Comparison of ENCODE assay signal across 24 cellular contexts in genomic region chr14:24177928-24178327, GRCh38. TPM values are rescaled to one million over a fixed set of nuclear protein-coding genes. Genes with fewer than 3 reads are reported as not detected.
DNase-seq lines count a peak whose midpoint lies in the region; ATAC-seq, FAIRE-seq and TF ChIP-seq lines count a peak whose summit lies in the region.
"Had no signal": no experiment of that assay in that cellular context is flagged by ENCODE, and none has a peak within 500 bp of the region (broad histone marks: within the 10 kb centered on the region; RNA-seq: fewer than 3 reads in every experiment).

No MANE protein-coding gene starts in this region.

- in situ Hi-C loops in HepG2 (cut with HindIII; ENCODE audit: extremely low pct_ligation_motif_present, low pct_unique_long_range_greater_than_20kb) = no loop called here

- H3K4me3 ChIP-seq in HepG2 (replicated peaks in 1 of 3; ENCODE audit: insufficient read depth in 1 of 3, low read depth in 2 of 3, low read length in 3 of 3) (no peak overlapping the region), right lobe of liver (no peak overlapping the region), RWPE2 (ENCODE audit: severe bottlenecking) (no peak overlapping the region)
- H3K4me3 ChIP-seq: BLaER1 treated with 17β-estradiol and CSF1 and Interleukin-3, amounts not matched to agents 10 nM and 100 nM; GM12878; HAP-1 had no signal

- 97% methylated on average over 11 of the region's 11 CpGs for WGBS in HepG2 (ENCODE audit: low lambda C conversion rate)
- WGBS in right lobe of liver (ENCODE audit: insufficient coverage, low coverage, low lambda C conversion rate, missing lambda C conversion rate) = 80% methylated on average over 3 of the region's 11 CpGs

- CTCF ChIA-PET in HepG2 (lab: Yijun Ruan, JAX; ENCODE audit: low intra/inter-chr PET ratio, low total read pairs) = no interaction called here

- TF ChIP-seq CTCF in HepG2 (CRISPR knock-in tag; IDR thresholded peaks at IDR 0.05) = no peak
- TF ChIP-seq CTCF in right lobe of liver (IDR thresholded peaks at IDR 0.05) = no peak
- no peak for TF ChIP-seq CTCF in RWPE2 (IDR thresholded peaks at IDR 0.05; ENCODE audit: poor library complexity, severe bottlenecking)
- no peak for TF ChIP-seq CTCF in nephron progenitor cell (IDR thresholded peaks at IDR 0.05)

- H3K4me2 ChIP-seq in HepG2 (ENCODE audit: low read depth, low read length) = no peak overlapping the region

- TF ChIP-seq POLR2A in HepG2 (IDR thresholded peaks at IDR 0.05; ENCODE audit: insufficient read depth in 1 of 2, low read depth in 2 of 2, low read length in 2 of 2) = no peak
- TF ChIP-seq POLR2A in right lobe of liver (IDR thresholded peaks at IDR 0.05) = no peak

- no TSS peak for BruUV-seq in HepG2 (replicated peaks; lab: Mats Ljungman, UMichigan)

- intact Hi-C loops in HepG2 (cut with micrococcal nuclease; ENCODE audit: unreplicated experiment) (no loop called here), right lobe of liver (cut with DNase I) (no loop called here), posterior vena cava (cut with DNase I) (no loop called here)

- H4K20me1 ChIP-seq in HepG2 (ENCODE audit: insufficient read depth, low read length) = no peaks in the 10 kb centered on the region

- no peaks in the 10 kb centered on the region for H3K9me3 Mint-ChIP-seq in nephron progenitor cell
- H3K9me3 Mint-ChIP-seq in effector memory CD8-positive, alpha-beta T cell = no peaks in the 10 kb centered on the region
- H3K9me3 Mint-ChIP-seq: CD8-positive, alpha-beta memory T cell; IgD-negative memory B cell had no signal

- FAIRE-seq in HepG2 (lab: Jason Lieb, UNC) = no peak
- FAIRE-seq: GM12878, GM19239 had no signal

- H3K27ac ChIP-seq in HepG2 (ENCODE audit: extremely low read length, insufficient read depth, low read length) (no peak overlapping the region), right lobe of liver (no peak overlapping the region), RWPE2 (ENCODE audit: poor library complexity, severe bottlenecking) (no peak overlapping the region)
- H3K27ac ChIP-seq: HL-60 had no signal

- H3K9ac ChIP-seq in HepG2 (ENCODE audit: insufficient read depth, low read depth, low read length) = no peak overlapping the region

- no peaks in the 10 kb centered on the region for H3K79me2 ChIP-seq in HepG2 (ENCODE audit: insufficient read depth, low read length)

- H3K36me3 ChIP-seq in HepG2 (replicated peaks in 1 of 2; ENCODE audit: control insufficient read depth in 1 of 2, insufficient read depth in 2 of 2, low read length in 2 of 2) (peaks cover 47 to 53% of the 10 kb centered on the region in 2 experiments), right lobe of liver (peaks cover 0 to 18% (median 9%) of the 10 kb centered on the region in 4 donors), RWPE2 (ENCODE audit: low read depth) (peaks cover 34% of the 10 kb centered on the region)

- DNase-seq in HepG2 (ENCODE audit: low spot score) = no peak
- no peak for DNase-seq in right lobe of liver
- peak; percentile 59 for DNase-seq in RWPE2 (ENCODE audit: low spot score)
- no peak for DNase-seq in nephron progenitor cell
- no peak for DNase-seq in posterior vena cava (ENCODE audit: low spot score)
- DNase-seq in NCI-H345 treated with DMSO at 0.1 percent for 48 hours (lab: John Stamatoyannopoulos, UW; ENCODE audit: unreplicated experiment) = no peak
- no peak for DNase-seq in effector memory CD8-positive, alpha-beta T cell
- DNase-seq: CD8-positive, alpha-beta memory T cell; COR-L47; DMS 273 treated with DMSO at 0.1 percent for 48 hours; DMS53; DND-41; EL had no signal

- H3K4me1 ChIP-seq in HepG2 (ENCODE audit: insufficient read depth, low read length) (no peaks in the 10 kb centered on the region), right lobe of liver (peaks cover 0 to 23% (median 11%) of the 10 kb centered on the region in 4 donors), RWPE2 (ENCODE audit: insufficient read depth, poor library complexity, severe bottlenecking) (no peaks in the 10 kb centered on the region)
- H3K4me1 ChIP-seq: HAP-1 had no signal

- POLR2A ChIA-PET in HepG2 (lab: Yijun Ruan, JAX) = interaction anchor here (0.9 to 6.7 kb wide), 6 partner anchors 11 to 84 kb away, joined by 3 to 65 read pairs (median 5); partner anchors contain the start of genes EMC9, IPO4, IRF9 and MDP1

- no peak overlapping the region for H2AFZ ChIP-seq in HepG2 (ENCODE audit: low read length)

- peaks cover 41% of the 10 kb centered on the region for H3K36me3 Mint-ChIP-seq in nephron progenitor cell (ENCODE audit: low read depth)
- H3K36me3 Mint-ChIP-seq in effector memory CD8-positive, alpha-beta T cell (ENCODE audit: insufficient read depth) = peaks cover 70% of the 10 kb centered on the region

- ATAC-seq in HepG2 (peak; percentile 0; the same call in 1 of the 3 replicates), right lobe of liver (no peak), RWPE2 (ENCODE audit: low read depth) (no peak)
- no peak for ATAC-seq in effector memory CD8-positive, alpha-beta T cell (replicated peaks)
- ATAC-seq: GM12878 had no signal

- H3K27me3 ChIP-seq in HepG2 (ENCODE audit: control insufficient read depth in 1 of 2, insufficient read depth in 2 of 2, low read length in 2 of 2) (no peaks in the 10 kb centered on the region), right lobe of liver (no peaks in the 10 kb centered on the region), RWPE2 (ENCODE audit: insufficient read depth, poor library complexity, severe bottlenecking) (no peaks in the 10 kb centered on the region)

- H3K9me3 ChIP-seq in HepG2 (ENCODE audit: low read length) (no peaks in the 10 kb centered on the region), right lobe of liver (no peaks in the 10 kb centered on the region), RWPE2 (ENCODE audit: severe bottlenecking) (no peaks in the 10 kb centered on the region)
- H3K9me3 ChIP-seq: BLaER1 treated with 17β-estradiol and CSF1 and Interleukin-3, amounts not matched to agents 10 nM and 100 nM; HAP-1 had no signal

- peak overlapping the region; percentile 82 for H3K27ac Mint-ChIP-seq in nephron progenitor cell
- peak overlapping the region in 1 of 2 donors; percentile 96 for H3K27ac Mint-ChIP-seq in effector memory CD8-positive, alpha-beta T cell
- H3K27ac Mint-ChIP-seq: B cell had no signal

- no peak for TF ChIP-seq RAD21 in HepG2 (CRISPR knock-in tag; IDR thresholded peaks at IDR 0.05)

- peaks cover 27% of the 10 kb centered on the region for H3K4me1 Mint-ChIP-seq in nephron progenitor cell
- H3K4me1 Mint-ChIP-seq in effector memory CD8-positive, alpha-beta T cell (ENCODE audit: low read depth in 2 of 2) = peaks cover 14 to 22% of the 10 kb centered on the region in 2 donors
- H3K4me1 Mint-ChIP-seq: IgD-negative memory B cell had no signal

- no peak for TF ChIP-seq EP300 in HepG2 (IDR thresholded peaks at IDR 0.05; ENCODE audit: low read depth in 2 of 2, low read length in 2 of 2)
- TF ChIP-seq EP300 in HepG2 (CRISPR knock-in tag; IDR thresholded peaks at IDR 0.05; ENCODE audit: borderline replicate concordance) = no peak

- H3K4me3 Mint-ChIP-seq in nephron progenitor cell = no peak overlapping the region
- H3K4me3 Mint-ChIP-seq in effector memory CD8-positive, alpha-beta T cell = no peak overlapping the region
- H3K4me3 Mint-ChIP-seq: B cell; CD8-positive, alpha-beta memory T cell; IgD-negative memory B cell had no signal

- peaks cover under 1% of the 10 kb centered on the region for H3K27me3 Mint-ChIP-seq in nephron progenitor cell (ENCODE audit: low read depth, poor library complexity)
- H3K27me3 Mint-ChIP-seq in effector memory CD8-positive, alpha-beta T cell = no peaks in the 10 kb centered on the region
- H3K27me3 Mint-ChIP-seq: B cell; CD8-positive, alpha-beta memory T cell; IgD-negative memory B cell had no signal

RNA-seq across cellular contexts. Expression of gene REC8, which starts 6.0 kb away (rescaled TPM):
- total RNA-seq in HepG2 (2016; rRNA removed; fragmentation: Illumina TruSeq; extraction: Trizol) (3.4 TPM in 1 of 2 replicates, not detected in the other), right lobe of liver (1 to 10 TPM; 1.6 to 7.4 (median 3.4) TPM), posterior vena cava (1 to 10 TPM; 8.0 to 9.4 TPM)
- total RNA-seq in HepG2 (2016; cell fraction: cytosol; rRNA removed; fragmentation: Illumina TruSeq; extraction: Trizol; ENCODE audit: low read depth) = 0.88 and 2.8 TPM in 2 replicates
- total RNA-seq in HepG2 (2016; cell fraction: insoluble cytoplasmic fraction; rRNA removed; fragmentation: Illumina TruSeq; extraction: Trizol) = 4.4 TPM in 1 of 2 replicates, not detected in the other
- total RNA-seq in HepG2 (2016; cell fraction: membrane; rRNA removed; fragmentation: Illumina TruSeq; extraction: Trizol) = 0.65 and 1.1 TPM in 2 replicates
- 3.5 and 4.1 TPM in 2 replicates for total RNA-seq in HepG2 (2016; cell fraction: nucleus; rRNA removed; fragmentation: Illumina TruSeq; extraction: Trizol)
- polyA plus RNA-seq in HepG2 (2011; rRNA removed) = 14.7 and 17.3 TPM in 2 replicates
- 1.6 and 1.9 TPM in 2 replicates for polyA plus RNA-seq in HepG2 (2011; cell fraction: cytosol; rRNA removed)
- polyA plus RNA-seq in HepG2 (2011; cell fraction: nucleus; rRNA removed) = 115 and 125 TPM in 2 replicates
- 11.8 and 22.4 TPM in 2 replicates for polyA plus RNA-seq in HepG2 (2012)
- 0.43 and 1.0 TPM in 2 replicates for polyA plus RNA-seq in HepG2 (2016; cell fraction: cytosol; fragmentation: Illumina TruSeq; extraction: Trizol; ENCODE audit: low read depth)
- polyA plus RNA-seq in HepG2 (2016; cell fraction: insoluble cytoplasmic fraction; fragmentation: Illumina TruSeq; extraction: Trizol; ENCODE audit: low read depth) = 0.52 TPM in 1 of 2 replicates, not detected in the other
- polyA plus RNA-seq in HepG2 (2016; cell fraction: membrane; fragmentation: Illumina TruSeq; extraction: Trizol; ENCODE audit: low read depth) = 0.33 and 0.55 TPM in 2 replicates
- 13.8 and 21.1 TPM in 2 replicates for polyA plus RNA-seq in HepG2 (2016; cell fraction: nucleus; fragmentation: Illumina TruSeq; extraction: Trizol; ENCODE audit: insufficient read depth, low read depth)
- polyA minus RNA-seq in HepG2 (2011; rRNA and poly(A)+ RNA removed; ENCODE audit: low replicate concordance) = 4.1 and 10.9 TPM in 2 replicates
- 1.6 TPM in 1 of 2 replicates, not detected in the other for polyA minus RNA-seq in HepG2 (2011; cell fraction: cytosol; rRNA and poly(A)+ RNA removed)
- polyA minus RNA-seq in HepG2 (2011; cell fraction: nucleus; rRNA and poly(A)+ RNA removed) = 30.3 and 38.2 TPM in 2 replicates
- total RNA-seq: A172 had no signal

RNA-seq across cellular contexts. Expression of gene IPO4, which starts 10.7 kb away (rescaled TPM):
- total RNA-seq in HepG2 (2016; rRNA removed; fragmentation: Illumina TruSeq; extraction: Trizol) (149 and 179 TPM in 2 replicates), right lobe of liver (10 to 100 TPM; 17.9 to 44.0 (median 23.0) TPM), posterior vena cava (10 to 100 TPM; 24.9 to 30.6 TPM)
- total RNA-seq in HepG2 (2016; cell fraction: cytosol; rRNA removed; fragmentation: Illumina TruSeq; extraction: Trizol; ENCODE audit: low read depth) = 58.9 and 61.8 TPM in 2 replicates
- total RNA-seq in HepG2 (2016; cell fraction: insoluble cytoplasmic fraction; rRNA removed; fragmentation: Illumina TruSeq; extraction: Trizol) = 119 and 190 TPM in 2 replicates
- total RNA-seq in HepG2 (2016; cell fraction: membrane; rRNA removed; fragmentation: Illumina TruSeq; extraction: Trizol) = 54.8 and 63.8 TPM in 2 replicates
- total RNA-seq in HepG2 (2016; cell fraction: nucleus; rRNA removed; fragmentation: Illumina TruSeq; extraction: Trizol) = 147 and 162 TPM in 2 replicates
- 37.4 and 39.0 TPM in 2 replicates for polyA plus RNA-seq in HepG2 (2011; rRNA removed)
- polyA plus RNA-seq in HepG2 (2011; cell fraction: cytosol; rRNA removed) = 22.1 and 40.0 TPM in 2 replicates
- 186 and 239 TPM in 2 replicates for polyA plus RNA-seq in HepG2 (2011; cell fraction: nucleus; rRNA removed)
- 42.9 and 46.8 TPM in 2 replicates for polyA plus RNA-seq in HepG2 (2012)
- 17.6 and 17.8 TPM in 2 replicates for polyA plus RNA-seq in HepG2 (2016; cell fraction: cytosol; fragmentation: Illumina TruSeq; extraction: Trizol; ENCODE audit: low read depth)
- 88.5 and 118 TPM in 2 replicates for polyA plus RNA-seq in HepG2 (2016; cell fraction: insoluble cytoplasmic fraction; fragmentation: Illumina TruSeq; extraction: Trizol; ENCODE audit: low read depth)
- polyA plus RNA-seq in HepG2 (2016; cell fraction: membrane; fragmentation: Illumina TruSeq; extraction: Trizol; ENCODE audit: low read depth) = 32.2 and 38.2 TPM in 2 replicates
- 185 and 227 TPM in 2 replicates for polyA plus RNA-seq in HepG2 (2016; cell fraction: nucleus; fragmentation: Illumina TruSeq; extraction: Trizol; ENCODE audit: insufficient read depth, low read depth)
- 52.8 and 135 TPM in 2 replicates for polyA minus RNA-seq in HepG2 (2011; rRNA and poly(A)+ RNA removed; ENCODE audit: low replicate concordance)
- polyA minus RNA-seq in HepG2 (2011; cell fraction: cytosol; rRNA and poly(A)+ RNA removed) = 34.0 and 43.7 TPM in 2 replicates
- polyA minus RNA-seq in HepG2 (2011; cell fraction: nucleus; rRNA and poly(A)+ RNA removed) = 176 and 190 TPM in 2 replicates

RNA-seq across cellular contexts. Expression of gene IRF9, which starts 16.9 kb away (rescaled TPM):
- 13.8 and 14.9 TPM in 2 replicates for total RNA-seq in HepG2 (2016; rRNA removed; fragmentation: Illumina TruSeq; extraction: Trizol)
- total RNA-seq in HepG2 (2016; cell fraction: cytosol; rRNA removed; fragmentation: Illumina TruSeq; extraction: Trizol; ENCODE audit: low read depth) = 13.0 and 16.4 TPM in 2 replicates
- 11.5 and 20.0 TPM in 2 replicates for total RNA-seq in HepG2 (2016; cell fraction: insoluble cytoplasmic fraction; rRNA removed; fragmentation: Illumina TruSeq; extraction: Trizol)
- total RNA-seq in HepG2 (2016; cell fraction: membrane; rRNA removed; fragmentation: Illumina TruSeq; extraction: Trizol) = 9.6 and 12.0 TPM in 2 replicates
- 24.8 and 26.7 TPM in 2 replicates for total RNA-seq in HepG2 (2016; cell fraction: nucleus; rRNA removed; fragmentation: Illumina TruSeq; extraction: Trizol)
- 49.7 and 60.9 TPM in 2 replicates for polyA plus RNA-seq in HepG2 (2011; rRNA removed)
- 22.0 and 25.7 TPM in 2 replicates for polyA plus RNA-seq in HepG2 (2011; cell fraction: cytosol; rRNA removed)
- polyA plus RNA-seq in HepG2 (2011; cell fraction: nucleus; rRNA removed) = 220 and 221 TPM in 2 replicates
- 25.5 and 30.7 TPM in 2 replicates for polyA plus RNA-seq in HepG2 (2012)
- 3.8 and 5.2 TPM in 2 replicates for polyA plus RNA-seq in HepG2 (2016; cell fraction: cytosol; fragmentation: Illumina TruSeq; extraction: Trizol; ENCODE audit: low read depth)
- 8.6 and 12.0 TPM in 2 replicates for polyA plus RNA-seq in HepG2 (2016; cell fraction: insoluble cytoplasmic fraction; fragmentation: Illumina TruSeq; extraction: Trizol; ENCODE audit: low read depth)
- 5.8 and 6.6 TPM in 2 replicates for polyA plus RNA-seq in HepG2 (2016; cell fraction: membrane; fragmentation: Illumina TruSeq; extraction: Trizol; ENCODE audit: low read depth)
- 78.7 and 84.9 TPM in 2 replicates for polyA plus RNA-seq in HepG2 (2016; cell fraction: nucleus; fragmentation: Illumina TruSeq; extraction: Trizol; ENCODE audit: insufficient read depth, low read depth)
- 41.1 and 128 TPM in 2 replicates for polyA minus RNA-seq in HepG2 (2011; rRNA and poly(A)+ RNA removed; ENCODE audit: low replicate concordance)
- 24.4 and 32.8 TPM in 2 replicates for polyA minus RNA-seq in HepG2 (2011; cell fraction: cytosol; rRNA and poly(A)+ RNA removed)
- polyA minus RNA-seq in HepG2 (2011; cell fraction: nucleus; rRNA and poly(A)+ RNA removed) = 84.8 and 144 TPM in 2 replicates
- total RNA-seq in right lobe of liver = 10 to 100 TPM; 17.4 to 66.6 (median 37.2) TPM
- 10 to 100 TPM; 53.7 to 92.4 TPM for total RNA-seq in posterior vena cava

RNA-seq across cellular contexts. Expression of gene TM9SF1, which starts 17.3 kb away (rescaled TPM):
- total RNA-seq in HepG2 (2016; rRNA removed; fragmentation: Illumina TruSeq; extraction: Trizol) = 56.4 and 110 TPM in 2 replicates
- 19.9 and 23.1 TPM in 2 replicates for total RNA-seq in HepG2 (2016; cell fraction: cytosol; rRNA removed; fragmentation: Illumina TruSeq; extraction: Trizol; ENCODE audit: low read depth)
- 52.8 and 116 TPM in 2 replicates for total RNA-seq in HepG2 (2016; cell fraction: insoluble cytoplasmic fraction; rRNA removed; fragmentation: Illumina TruSeq; extraction: Trizol)
- total RNA-seq in HepG2 (2016; cell fraction: membrane; rRNA removed; fragmentation: Illumina TruSeq; extraction: Trizol) = 50.6 and 55.0 TPM in 2 replicates
- 105 and 124 TPM in 2 replicates for total RNA-seq in HepG2 (2016; cell fraction: nucleus; rRNA removed; fragmentation: Illumina TruSeq; extraction: Trizol)
- polyA plus RNA-seq in HepG2 (2011; rRNA removed) = 83.2 and 85.1 TPM in 2 replicates
- 99.8 and 110 TPM in 2 replicates for polyA plus RNA-seq in HepG2 (2011; cell fraction: cytosol; rRNA removed)
- polyA plus RNA-seq in HepG2 (2011; cell fraction: nucleus; rRNA removed) = 60.5 and 61.2 TPM in 2 replicates
- polyA plus RNA-seq in HepG2 (2012) = 37.9 and 82.6 TPM in 2 replicates
- polyA plus RNA-seq in HepG2 (2016; cell fraction: cytosol; fragmentation: Illumina TruSeq; extraction: Trizol; ENCODE audit: low read depth) = 25.1 and 31.5 TPM in 2 replicates
- 44.2 and 50.2 TPM in 2 replicates for polyA plus RNA-seq in HepG2 (2016; cell fraction: insoluble cytoplasmic fraction; fragmentation: Illumina TruSeq; extraction: Trizol; ENCODE audit: low read depth)
- polyA plus RNA-seq in HepG2 (2016; cell fraction: membrane; fragmentation: Illumina TruSeq; extraction: Trizol; ENCODE audit: low read depth) = 32.9 and 38.1 TPM in 2 replicates
- 112 and 131 TPM in 2 replicates for polyA plus RNA-seq in HepG2 (2016; cell fraction: nucleus; fragmentation: Illumina TruSeq; extraction: Trizol; ENCODE audit: insufficient read depth, low read depth)
- 117 and 251 TPM in 2 replicates for polyA minus RNA-seq in HepG2 (2011; rRNA and poly(A)+ RNA removed; ENCODE audit: low replicate concordance)
- 36.8 and 39.3 TPM in 2 replicates for polyA minus RNA-seq in HepG2 (2011; cell fraction: cytosol; rRNA and poly(A)+ RNA removed)
- 51.2 and 53.7 TPM in 2 replicates for polyA minus RNA-seq in HepG2 (2011; cell fraction: nucleus; rRNA and poly(A)+ RNA removed)
- 10 to 100 TPM; 32.1 to 49.8 (median 41.2) TPM for total RNA-seq in right lobe of liver
- 10 to 100 TPM; 30.1 to 35.2 TPM for total RNA-seq in posterior vena cava

RNA-seq across cellular contexts. Expression of gene TSSK4, which starts 27.6 kb away (rescaled TPM):
- total RNA-seq in HepG2 (2016; rRNA removed; fragmentation: Illumina TruSeq; extraction: Trizol) (0.44 TPM in 1 of 2 replicates, not detected in the other), right lobe of liver (under 1 TPM in 2 of 6 experiments, not detected in 4; 0.29 TPM), posterior vena cava (not detected)
- not detected in 2 replicates for total RNA-seq in HepG2 (2016; cell fraction: cytosol; rRNA removed; fragmentation: Illumina TruSeq; extraction: Trizol; ENCODE audit: low read depth)
- total RNA-seq in HepG2 (2016; cell fraction: insoluble cytoplasmic fraction; rRNA removed; fragmentation: Illumina TruSeq; extraction: Trizol) = 0.19 TPM in 1 of 2 replicates, not detected in the other
- total RNA-seq in HepG2 (2016; cell fraction: membrane; rRNA removed; fragmentation: Illumina TruSeq; extraction: Trizol) = not detected in 2 replicates
- total RNA-seq in HepG2 (2016; cell fraction: nucleus; rRNA removed; fragmentation: Illumina TruSeq; extraction: Trizol) = 0.78 TPM in 1 of 2 replicates, not detected in the other
- polyA plus RNA-seq in HepG2 (2011; rRNA removed) = 0.08 and 0.14 TPM in 2 replicates
- polyA plus RNA-seq in HepG2 (2011; cell fraction: cytosol; rRNA removed) = 0.04 and 0.10 TPM in 2 replicates
- polyA plus RNA-seq in HepG2 (2011; cell fraction: nucleus; rRNA removed) = 1.0 and 1.1 TPM in 2 replicates
- polyA plus RNA-seq in HepG2 (2012) = 3.3 and 4.1 TPM in 2 replicates
- 0.21 TPM in 1 of 2 replicates, not detected in the other for polyA plus RNA-seq in HepG2 (2016; cell fraction: cytosol; fragmentation: Illumina TruSeq; extraction: Trizol; ENCODE audit: low read depth)
- polyA plus RNA-seq in HepG2 (2016; cell fraction: insoluble cytoplasmic fraction; fragmentation: Illumina TruSeq; extraction: Trizol; ENCODE audit: low read depth) = not detected in 2 replicates
- polyA plus RNA-seq in HepG2 (2016; cell fraction: membrane; fragmentation: Illumina TruSeq; extraction: Trizol; ENCODE audit: low read depth) = 0.26 TPM in 1 of 2 replicates, not detected in the other
- not detected in 2 replicates for polyA plus RNA-seq in HepG2 (2016; cell fraction: nucleus; fragmentation: Illumina TruSeq; extraction: Trizol; ENCODE audit: insufficient read depth, low read depth)
- polyA minus RNA-seq in HepG2 (2011; rRNA and poly(A)+ RNA removed; ENCODE audit: low replicate concordance) = 1.7 and 2.4 TPM in 2 replicates
- not detected in 2 replicates for polyA minus RNA-seq in HepG2 (2011; cell fraction: cytosol; rRNA and poly(A)+ RNA removed)
- 3.2 and 5.0 TPM in 2 replicates for polyA minus RNA-seq in HepG2 (2011; cell fraction: nucleus; rRNA and poly(A)+ RNA removed)
- total RNA-seq: A172, G401, GM12878, H4, HT1080 had no signal
